Comparison of ENCODE assay signal across 1 cellular context in the genomic region with DNA sequence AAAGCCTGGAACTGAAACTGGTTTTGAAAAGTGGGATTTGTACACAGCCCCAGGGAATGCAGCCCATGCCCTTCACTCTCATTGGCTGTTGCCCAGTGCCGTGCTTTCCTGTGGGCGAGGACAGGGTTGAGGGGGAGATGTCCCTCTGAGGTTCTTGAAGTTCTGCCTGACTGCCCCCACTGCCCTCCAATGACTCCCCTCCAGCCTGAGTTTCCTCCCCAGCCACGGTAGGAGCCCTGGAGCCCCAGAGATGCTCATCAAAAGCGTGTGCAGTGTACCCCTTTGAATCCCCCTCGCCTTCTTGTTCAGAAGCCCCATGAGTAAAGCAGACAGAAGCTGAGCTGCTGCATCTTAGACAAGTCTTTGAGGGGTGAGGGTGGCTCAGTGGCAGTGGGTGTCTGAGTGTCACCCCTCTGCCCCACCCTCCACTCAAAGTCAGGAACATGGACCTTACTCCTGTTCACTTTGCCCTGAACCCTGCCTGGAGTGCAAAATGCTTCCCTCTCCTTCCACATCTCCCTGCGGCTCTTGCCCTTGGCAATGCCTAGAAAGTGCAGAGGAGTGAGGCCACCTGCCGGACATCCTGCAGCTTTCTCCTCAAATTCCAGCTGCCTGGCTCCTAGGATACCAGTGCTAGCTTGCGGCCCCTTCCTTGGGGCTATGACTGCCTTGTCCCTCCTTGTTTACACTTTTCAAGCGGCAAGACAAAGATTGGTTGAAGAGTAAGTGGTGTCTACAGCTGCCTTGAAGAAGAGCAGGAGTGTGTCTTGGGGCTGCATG.
TF ChIP-seq lines count a peak whose summit lies in the region.

No MANE protein-coding gene starts in this region.

TF ChIP-seq in GM23338, 12 proteins besides CTCF, POLR2A, EP300 and RAD21 (continued from another document):
- TF ChIP-seq, protein P1, sequence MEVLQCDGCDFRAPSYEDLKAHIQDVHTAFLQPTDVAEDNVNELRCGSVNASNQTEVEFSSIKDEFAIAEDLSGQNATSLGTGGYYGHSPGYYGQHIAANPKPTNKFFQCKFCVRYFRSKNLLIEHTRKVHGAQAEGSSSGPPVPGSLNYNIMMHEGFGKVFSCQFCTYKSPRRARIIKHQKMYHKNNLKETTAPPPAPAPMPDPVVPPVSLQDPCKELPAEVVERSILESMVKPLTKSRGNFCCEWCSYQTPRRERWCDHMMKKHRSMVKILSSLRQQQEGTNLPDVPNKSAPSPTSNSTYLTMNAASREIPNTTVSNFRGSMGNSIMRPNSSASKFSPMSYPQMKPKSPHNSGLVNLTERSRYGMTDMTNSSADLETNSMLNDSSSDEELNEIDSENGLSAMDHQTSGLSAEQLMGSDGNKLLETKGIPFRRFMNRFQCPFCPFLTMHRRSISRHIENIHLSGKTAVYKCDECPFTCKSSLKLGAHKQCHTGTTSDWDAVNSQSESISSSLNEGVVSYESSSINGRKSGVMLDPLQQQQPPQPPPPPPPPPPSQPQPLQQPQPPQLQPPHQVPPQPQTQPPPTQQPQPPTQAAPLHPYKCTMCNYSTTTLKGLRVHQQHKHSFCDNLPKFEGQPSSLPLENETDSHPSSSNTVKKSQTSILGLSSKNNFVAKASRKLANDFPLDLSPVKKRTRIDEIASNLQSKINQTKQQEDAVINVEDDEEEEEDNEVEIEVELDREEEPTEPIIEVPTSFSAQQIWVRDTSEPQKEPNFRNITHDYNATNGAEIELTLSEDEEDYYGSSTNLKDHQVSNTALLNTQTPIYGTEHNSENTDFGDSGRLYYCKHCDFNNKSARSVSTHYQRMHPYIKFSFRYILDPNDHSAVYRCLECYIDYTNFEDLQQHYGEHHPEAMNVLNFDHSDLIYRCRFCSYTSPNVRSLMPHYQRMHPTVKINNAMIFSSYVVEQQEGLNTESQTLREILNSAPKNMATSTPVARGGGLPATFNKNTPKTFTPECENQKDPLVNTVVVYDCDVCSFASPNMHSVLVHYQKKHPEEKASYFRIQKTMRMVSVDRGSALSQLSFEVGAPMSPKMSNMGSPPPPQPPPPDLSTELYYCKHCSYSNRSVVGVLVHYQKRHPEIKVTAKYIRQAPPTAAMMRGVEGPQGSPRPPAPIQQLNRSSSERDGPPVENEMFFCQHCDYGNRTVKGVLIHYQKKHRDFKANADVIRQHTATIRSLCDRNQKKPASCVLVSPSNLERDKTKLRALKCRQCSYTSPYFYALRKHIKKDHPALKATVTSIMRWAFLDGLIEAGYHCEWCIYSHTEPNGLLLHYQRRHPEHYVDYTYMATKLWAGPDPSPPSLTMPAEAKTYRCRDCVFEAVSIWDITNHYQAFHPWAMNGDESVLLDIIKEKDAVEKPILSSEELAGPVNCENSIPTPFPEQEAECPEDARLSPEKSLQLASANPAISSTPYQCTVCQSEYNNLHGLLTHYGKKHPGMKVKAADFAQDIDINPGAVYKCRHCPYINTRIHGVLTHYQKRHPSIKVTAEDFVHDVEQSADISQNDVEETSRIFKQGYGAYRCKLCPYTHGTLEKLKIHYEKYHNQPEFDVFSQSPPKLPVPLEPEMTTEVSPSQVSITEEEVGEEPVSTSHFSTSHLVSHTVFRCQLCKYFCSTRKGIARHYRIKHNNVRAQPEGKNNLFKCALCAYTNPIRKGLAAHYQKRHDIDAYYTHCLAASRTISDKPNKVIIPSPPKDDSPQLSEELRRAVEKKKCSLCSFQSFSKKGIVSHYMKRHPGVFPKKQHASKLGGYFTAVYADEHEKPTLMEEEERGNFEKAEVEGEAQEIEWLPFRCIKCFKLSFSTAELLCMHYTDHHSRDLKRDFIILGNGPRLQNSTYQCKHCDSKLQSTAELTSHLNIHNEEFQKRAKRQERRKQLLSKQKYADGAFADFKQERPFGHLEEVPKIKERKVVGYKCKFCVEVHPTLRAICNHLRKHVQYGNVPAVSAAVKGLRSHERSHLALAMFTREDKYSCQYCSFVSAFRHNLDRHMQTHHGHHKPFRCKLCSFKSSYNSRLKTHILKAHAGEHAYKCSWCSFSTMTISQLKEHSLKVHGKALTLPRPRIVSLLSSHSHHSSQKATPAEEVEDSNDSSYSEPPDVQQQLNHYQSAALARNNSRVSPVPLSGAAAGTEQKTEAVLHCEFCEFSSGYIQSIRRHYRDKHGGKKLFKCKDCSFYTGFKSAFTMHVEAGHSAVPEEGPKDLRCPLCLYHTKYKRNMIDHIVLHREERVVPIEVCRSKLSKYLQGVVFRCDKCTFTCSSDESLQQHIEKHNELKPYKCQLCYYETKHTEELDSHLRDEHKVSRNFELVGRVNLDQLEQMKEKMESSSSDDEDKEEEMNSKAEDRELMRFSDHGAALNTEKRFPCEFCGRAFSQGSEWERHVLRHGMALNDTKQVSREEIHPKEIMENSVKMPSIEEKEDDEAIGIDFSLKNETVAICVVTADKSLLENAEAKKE (CRISPR knock-in tag; IDR thresholded peaks at IDR 0.05): no peak
- TF ChIP-seq ZNF114 (CRISPR knock-in tag; IDR thresholded peaks at IDR 0.05): no peak
- TF ChIP-seq, protein P2, sequence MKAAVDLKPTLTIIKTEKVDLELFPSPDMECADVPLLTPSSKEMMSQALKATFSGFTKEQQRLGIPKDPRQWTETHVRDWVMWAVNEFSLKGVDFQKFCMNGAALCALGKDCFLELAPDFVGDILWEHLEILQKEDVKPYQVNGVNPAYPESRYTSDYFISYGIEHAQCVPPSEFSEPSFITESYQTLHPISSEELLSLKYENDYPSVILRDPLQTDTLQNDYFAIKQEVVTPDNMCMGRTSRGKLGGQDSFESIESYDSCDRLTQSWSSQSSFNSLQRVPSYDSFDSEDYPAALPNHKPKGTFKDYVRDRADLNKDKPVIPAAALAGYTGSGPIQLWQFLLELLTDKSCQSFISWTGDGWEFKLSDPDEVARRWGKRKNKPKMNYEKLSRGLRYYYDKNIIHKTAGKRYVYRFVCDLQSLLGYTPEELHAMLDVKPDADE (IDR thresholded peaks at IDR 0.05): no peak
- no peak for TF ChIP-seq JUNB (IDR thresholded peaks at IDR 0.05; ENCODE audit: unreplicated experiment)
- no peak for TF ChIP-seq EZH2phosphoT487 (IDR thresholded peaks at IDR 0.05; ENCODE audit: unreplicated experiment)
- TF ChIP-seq, protein P3, sequence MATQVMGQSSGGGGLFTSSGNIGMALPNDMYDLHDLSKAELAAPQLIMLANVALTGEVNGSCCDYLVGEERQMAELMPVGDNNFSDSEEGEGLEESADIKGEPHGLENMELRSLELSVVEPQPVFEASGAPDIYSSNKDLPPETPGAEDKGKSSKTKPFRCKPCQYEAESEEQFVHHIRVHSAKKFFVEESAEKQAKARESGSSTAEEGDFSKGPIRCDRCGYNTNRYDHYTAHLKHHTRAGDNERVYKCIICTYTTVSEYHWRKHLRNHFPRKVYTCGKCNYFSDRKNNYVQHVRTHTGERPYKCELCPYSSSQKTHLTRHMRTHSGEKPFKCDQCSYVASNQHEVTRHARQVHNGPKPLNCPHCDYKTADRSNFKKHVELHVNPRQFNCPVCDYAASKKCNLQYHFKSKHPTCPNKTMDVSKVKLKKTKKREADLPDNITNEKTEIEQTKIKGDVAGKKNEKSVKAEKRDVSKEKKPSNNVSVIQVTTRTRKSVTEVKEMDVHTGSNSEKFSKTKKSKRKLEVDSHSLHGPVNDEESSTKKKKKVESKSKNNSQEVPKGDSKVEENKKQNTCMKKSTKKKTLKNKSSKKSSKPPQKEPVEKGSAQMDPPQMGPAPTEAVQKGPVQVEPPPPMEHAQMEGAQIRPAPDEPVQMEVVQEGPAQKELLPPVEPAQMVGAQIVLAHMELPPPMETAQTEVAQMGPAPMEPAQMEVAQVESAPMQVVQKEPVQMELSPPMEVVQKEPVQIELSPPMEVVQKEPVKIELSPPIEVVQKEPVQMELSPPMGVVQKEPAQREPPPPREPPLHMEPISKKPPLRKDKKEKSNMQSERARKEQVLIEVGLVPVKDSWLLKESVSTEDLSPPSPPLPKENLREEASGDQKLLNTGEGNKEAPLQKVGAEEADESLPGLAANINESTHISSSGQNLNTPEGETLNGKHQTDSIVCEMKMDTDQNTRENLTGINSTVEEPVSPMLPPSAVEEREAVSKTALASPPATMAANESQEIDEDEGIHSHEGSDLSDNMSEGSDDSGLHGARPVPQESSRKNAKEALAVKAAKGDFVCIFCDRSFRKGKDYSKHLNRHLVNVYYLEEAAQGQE (IDR thresholded peaks at IDR 0.05; ENCODE audit: unreplicated experiment): no peak
